9 cellular contexts compared by ENCODE assay signal in genomic region chr12:77049767-77050353, GRCh38. TPM values are rescaled to one million over a fixed set of nuclear protein-coding genes. Genes with fewer than 3 reads are reported as not detected.
DNase-seq lines count a peak whose midpoint lies in the region; ATAC-seq and TF ChIP-seq lines count a peak whose summit lies in the region.
"Had no signal": no experiment of that assay in that cellular context is flagged by ENCODE, and none has a peak within 500 bp of the region (broad histone marks: within the 10 kb centered on the region; RNA-seq: fewer than 3 reads in every experiment).

No MANE protein-coding gene starts in this region.

- 26% methylated on average over 4 of the region's 4 CpGs for WGBS in liver

- peaks cover 45% of the 10 kb centered on the region for H3K36me3 Mint-ChIP-seq in activated CD4-positive, alpha-beta T cell treated with anti-CD3 and anti-CD28 coated beads, Interleukin-2, amount 10 ng/mL, durations not matched to agents 24 days and 14 days (ENCODE audit: low read depth)
- peaks cover 55% of the 10 kb centered on the region for H3K36me3 Mint-ChIP-seq in T-helper 2 cell treated with Interferon-gamma antibody and Interleukin-4, amounts not matched to agents 5 μg/mL and 100 μg/mL, for 36 hours (ENCODE audit: low read depth)
- H3K36me3 Mint-ChIP-seq: CD8-positive, alpha-beta memory T cell had no signal

- no peaks in the 10 kb centered on the region for H3K4me1 ChIP-seq in liver (ENCODE audit: control insufficient read depth in 4 of 4, insufficient read depth in 4 of 4, low read length in 3 of 4)

- TF ChIP-seq CTCF in liver (IDR thresholded peaks at IDR 0.05; ENCODE audit: low read depth, low read length, missing input control): peak; percentile 73

- no peaks in the 10 kb centered on the region for H3K9me3 Mint-ChIP-seq in activated CD4-positive, alpha-beta T cell treated with anti-CD3 and anti-CD28 coated beads, Interleukin-2, amount 10 ng/mL, durations not matched to agents 24 days and 14 days
- no peaks in the 10 kb centered on the region for H3K9me3 Mint-ChIP-seq in T-helper 2 cell treated with Interferon-gamma antibody and Interleukin-4, amounts not matched to agents 5 μg/mL and 100 μg/mL, for 36 hours
- H3K9me3 Mint-ChIP-seq: CD8-positive, alpha-beta memory T cell had no signal

- in situ Hi-C loops in T47D (cut with HindIII; ENCODE audit: low pct_unique_long_range_greater_than_20kb, low sequenced_read_pairs): no loop called here

- no peak overlapping the region for H3K27ac ChIP-seq in liver (ENCODE audit: low read depth in 1 of 2, low read length in 2 of 2)

- DNase-seq in activated CD4-positive, alpha-beta T cell treated with anti-CD3 and anti-CD28 coated beads, Interleukin-2, amount 10 ng/mL, durations not matched to agents 24 days and 14 days: peak; percentile 77
- no peak for DNase-seq in activated CD4-positive, alpha-beta T cell treated with anti-CD3 and anti-CD28 coated beads for 48 hours
- peak; percentile 67 for DNase-seq in HT1080 (ENCODE audit: low read depth)
- peak; percentile 82 for DNase-seq in NCI-H82 (lab: John Stamatoyannopoulos, UW)
- peak; percentile 49 to 88 for DNase-seq in T47D (ENCODE audit: low read depth in 1 of 2, low spot score in 1 of 2)
- DNase-seq in T-helper 2 cell treated with Interferon-gamma antibody and Interleukin-4, amounts not matched to agents 5 μg/mL and 100 μg/mL, for 36 hours (ENCODE audit: low spot score): no peak

- no peaks in the 10 kb centered on the region for H3K36me3 ChIP-seq in liver (ENCODE audit: control insufficient read depth in 4 of 4, insufficient read depth in 3 of 4, low read depth in 1 of 4, low read length in 3 of 4)

- H3K27me3 ChIP-seq in liver (ENCODE audit: control insufficient read depth in 4 of 4, insufficient read depth in 4 of 4, low read length in 3 of 4): no peaks in the 10 kb centered on the region

- no peak overlapping the region for H3K4me3 Mint-ChIP-seq in activated CD4-positive, alpha-beta T cell treated with anti-CD3 and anti-CD28 coated beads, Interleukin-2, amount 10 ng/mL, durations not matched to agents 24 days and 14 days
- no peak overlapping the region for H3K4me3 Mint-ChIP-seq in T-helper 2 cell treated with Interferon-gamma antibody and Interleukin-4, amounts not matched to agents 5 μg/mL and 100 μg/mL, for 36 hours
- H3K4me3 Mint-ChIP-seq: CD8-positive, alpha-beta memory T cell had no signal

- no peak overlapping the region for H3K27ac Mint-ChIP-seq in activated CD4-positive, alpha-beta T cell treated with anti-CD3 and anti-CD28 coated beads, Interleukin-2, amount 10 ng/mL, durations not matched to agents 24 days and 14 days
- no peak overlapping the region for H3K27ac Mint-ChIP-seq in T-helper 2 cell treated with Interferon-gamma antibody and Interleukin-4, amounts not matched to agents 5 μg/mL and 100 μg/mL, for 36 hours
- H3K27ac Mint-ChIP-seq: CD8-positive, alpha-beta memory T cell had no signal

- peak; percentile 98 for ATAC-seq in GM21717 (IDR thresholded peaks at IDR 0.05; ENCODE audit: unreplicated experiment)

- no peak overlapping the region for H3K4me3 ChIP-seq in liver (ENCODE audit: low read depth in 1 of 3, low read length in 3 of 3)

- intact Hi-C loops in activated CD4-positive, alpha-beta T cell treated with anti-CD3 and anti-CD28 coated beads, Interleukin-2, amount 10 ng/mL, durations not matched to agents 24 days and 14 days (cut with micrococcal nuclease): loop anchor here (2.0 kb wide), 1 partner anchor 15 kb away; the partner anchor contains the start of gene E2F7

- H3K27me3 Mint-ChIP-seq in activated CD4-positive, alpha-beta T cell treated with anti-CD3 and anti-CD28 coated beads, Interleukin-2, amount 10 ng/mL, durations not matched to agents 24 days and 14 days: no peaks in the 10 kb centered on the region
- H3K27me3 Mint-ChIP-seq in T-helper 2 cell treated with Interferon-gamma antibody and Interleukin-4, amounts not matched to agents 5 μg/mL and 100 μg/mL, for 36 hours (ENCODE audit: low read depth): no peaks in the 10 kb centered on the region
- H3K27me3 Mint-ChIP-seq: CD8-positive, alpha-beta memory T cell had no signal

- no peaks in the 10 kb centered on the region for H3K9me3 ChIP-seq in liver (ENCODE audit: control insufficient read depth in 4 of 4, low read length in 3 of 4)

- peak; percentile 78 to 83 for TF ChIP-seq RAD21 in liver (IDR thresholded peaks at IDR 0.05)

- H3K4me1 Mint-ChIP-seq in activated CD4-positive, alpha-beta T cell treated with anti-CD3 and anti-CD28 coated beads, Interleukin-2, amount 10 ng/mL, durations not matched to agents 24 days and 14 days: peaks cover 3% of the 10 kb centered on the region
- H3K4me1 Mint-ChIP-seq in T-helper 2 cell treated with Interferon-gamma antibody and Interleukin-4, amounts not matched to agents 5 μg/mL and 100 μg/mL, for 36 hours (ENCODE audit: low read depth): peaks cover 8% of the 10 kb centered on the region

- no peak overlapping the region for H3K9ac ChIP-seq in liver (ENCODE audit: low read depth in 1 of 2, low read length in 2 of 2)

TF ChIP-seq in liver, 16 proteins besides CTCF, POLR2A, EP300 and RAD21:
- TF ChIP-seq, protein P1, sequence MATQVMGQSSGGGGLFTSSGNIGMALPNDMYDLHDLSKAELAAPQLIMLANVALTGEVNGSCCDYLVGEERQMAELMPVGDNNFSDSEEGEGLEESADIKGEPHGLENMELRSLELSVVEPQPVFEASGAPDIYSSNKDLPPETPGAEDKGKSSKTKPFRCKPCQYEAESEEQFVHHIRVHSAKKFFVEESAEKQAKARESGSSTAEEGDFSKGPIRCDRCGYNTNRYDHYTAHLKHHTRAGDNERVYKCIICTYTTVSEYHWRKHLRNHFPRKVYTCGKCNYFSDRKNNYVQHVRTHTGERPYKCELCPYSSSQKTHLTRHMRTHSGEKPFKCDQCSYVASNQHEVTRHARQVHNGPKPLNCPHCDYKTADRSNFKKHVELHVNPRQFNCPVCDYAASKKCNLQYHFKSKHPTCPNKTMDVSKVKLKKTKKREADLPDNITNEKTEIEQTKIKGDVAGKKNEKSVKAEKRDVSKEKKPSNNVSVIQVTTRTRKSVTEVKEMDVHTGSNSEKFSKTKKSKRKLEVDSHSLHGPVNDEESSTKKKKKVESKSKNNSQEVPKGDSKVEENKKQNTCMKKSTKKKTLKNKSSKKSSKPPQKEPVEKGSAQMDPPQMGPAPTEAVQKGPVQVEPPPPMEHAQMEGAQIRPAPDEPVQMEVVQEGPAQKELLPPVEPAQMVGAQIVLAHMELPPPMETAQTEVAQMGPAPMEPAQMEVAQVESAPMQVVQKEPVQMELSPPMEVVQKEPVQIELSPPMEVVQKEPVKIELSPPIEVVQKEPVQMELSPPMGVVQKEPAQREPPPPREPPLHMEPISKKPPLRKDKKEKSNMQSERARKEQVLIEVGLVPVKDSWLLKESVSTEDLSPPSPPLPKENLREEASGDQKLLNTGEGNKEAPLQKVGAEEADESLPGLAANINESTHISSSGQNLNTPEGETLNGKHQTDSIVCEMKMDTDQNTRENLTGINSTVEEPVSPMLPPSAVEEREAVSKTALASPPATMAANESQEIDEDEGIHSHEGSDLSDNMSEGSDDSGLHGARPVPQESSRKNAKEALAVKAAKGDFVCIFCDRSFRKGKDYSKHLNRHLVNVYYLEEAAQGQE (IDR thresholded peaks at IDR 0.05): no peak
- TF ChIP-seq JUND (IDR thresholded peaks at IDR 0.05) (no peak), EGR1 (IDR thresholded peaks at IDR 0.05; ENCODE audit: low read depth in 2 of 2) (no peak), FOXA1 (IDR thresholded peaks at IDR 0.05) (no peak), HNF4A (conservative IDR thresholded peaks at IDR 0.05) (no peak)

RNA-seq across cellular contexts. Expression of gene E2F7, which starts 15.5 kb away (rescaled TPM):
- 16.8 and 20.0 TPM in 2 replicates for total RNA-seq in activated CD4-positive, alpha-beta T cell treated with anti-CD3 and anti-CD28 coated beads, Interleukin-2, amount 10 ng/mL, durations not matched to agents 24 days and 14 days
- 37.3 and 38.9 TPM in 2 replicates for total RNA-seq in HT1080 (2014; rRNA removed; shearing (Covaris generic))
- polyA plus RNA-seq in HT1080 (2015; cell fraction: cytosol; rRNA removed): 50.4 and 68.7 TPM in 2 replicates
- polyA plus RNA-seq in HT1080 (2015; cell fraction: nucleus; rRNA removed): 91.3 and 96.3 TPM in 2 replicates
- total RNA-seq in liver: 1 to 10 TPM in 1 of 2 donors, not detected in 1; 5.8 TPM
- polyA plus RNA-seq in liver: under 1 TPM; 0.13 to 0.17 TPM
- polyA plus RNA-seq: CD8-positive, alpha-beta memory T cell had no signal

Comparison
In these comparisons a context has a peak if more than half of its experiments do, and no peak if none do; other contexts are left out.
1. DNase-seq: peak in activated CD4-positive, alpha-beta T cell treated with anti-CD3 and anti-CD28 coated beads, Interleukin-2, amount 10 ng/mL, durations not matched to agents 24 days and 14 days (single experiment), HT1080 (single experiment), NCI-H82 (single experiment) and T47D (2 of 2); none in activated CD4-positive, alpha-beta T cell treated with anti-CD3 and anti-CD28 coated beads for 48 hours (single experiment) and T-helper 2 cell treated with Interferon-gamma antibody and Interleukin-4, amounts not matched to agents 5 μg/mL and 100 μg/mL, for 36 hours (single experiment).